Comparison of ENCODE assay signal across 20 cellular contexts in genomic region chr2:47803770-47804169, GRCh38.
"Had no signal": no experiment of that assay in that cellular context is flagged by ENCODE, and none has a peak within 500 bp of the region (broad histone marks: within the 10 kb centered on the region; RNA-seq: fewer than 3 reads in every experiment).

No MANE protein-coding gene starts in this region.

- H3K27ac Mint-ChIP-seq: mesothelial cell of epicardium had no signal

- H3K4me3 Mint-ChIP-seq: immature natural killer cell, memory B cell, mesothelial cell of epicardium, natural killer cell had no signal

- H3K27me3 Mint-ChIP-seq: memory B cell had no signal

- H3K4me1 ChIP-seq: foreskin keratinocyte, lower lobe of right lung, right atrium auricular region, sigmoid colon had no signal

- H3K4me3 ChIP-seq: left ventricle myocardium inferior, lower lobe of right lung, right atrium auricular region, sigmoid colon, skin epidermis had no signal

- H3K27ac ChIP-seq: foreskin keratinocyte, left ventricle myocardium inferior, lower lobe of right lung, right atrium auricular region, sigmoid colon, skin epidermis had no signal

- FAIRE-seq: endothelial cell of umbilical vein, keratinocyte had no signal

- DNase-seq: dermis blood vessel endothelial cell; foreskin keratinocyte; immature natural killer cell; left cardiac atrium; left ventricle myocardium inferior; lower lobe of right lung; natural killer cell; posterior cingulate gyrus; sigmoid colon; stimulated activated CD4-positive, alpha-beta T cell treated with anti-CD3 and anti-CD28 coated beads, Interleukin-2, amount 100 ng/mL, for 24 hours; stimulated activated CD4-positive, alpha-beta T cell treated with anti-CD3 and anti-CD28 coated beads, Interleukin-4, amount 100 ng/mL, for 4 hours; stimulated activated naive CD4-positive, alpha-beta T cell treated with Interleukin-2 at 50 U/mL for 16 hours; trophoblast cell had no signal

- H3K4me1 Mint-ChIP-seq: immature natural killer cell, memory B cell, neural crest cell had no signal

- ATAC-seq: foreskin keratinocyte, left cardiac atrium, natural killer cell had no signal

- H3K27me3 ChIP-seq: foreskin keratinocyte, right atrium auricular region, sigmoid colon had no signal
